In the genomic region with DNA sequence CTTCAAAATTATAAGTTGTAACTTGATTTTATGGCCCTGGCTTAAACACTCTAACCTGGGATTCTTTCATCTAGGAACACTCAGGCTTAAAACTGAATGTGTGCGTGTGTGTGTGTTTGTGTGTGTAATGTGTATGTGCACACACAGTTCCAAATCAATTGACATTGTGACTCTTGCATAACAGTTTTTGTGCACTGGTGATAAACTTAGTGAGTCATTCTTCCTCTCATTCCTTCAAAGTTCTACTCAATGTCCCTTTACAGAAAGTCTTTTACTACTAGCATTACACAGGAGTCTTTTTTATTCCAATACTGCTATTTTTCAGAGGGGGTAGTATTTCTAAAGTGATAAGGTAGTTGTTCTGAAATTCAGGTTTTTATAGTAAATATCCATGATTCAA, we compare ENCODE assay signal across 17 cellular contexts.
DNase-seq lines count a peak whose midpoint lies in the region; ATAC-seq, FAIRE-seq and TF ChIP-seq lines count a peak whose summit lies in the region.
"Had no signal": no experiment of that assay in that cellular context is flagged by ENCODE, and none has a peak within 500 bp of the region (broad histone marks: within the 10 kb centered on the region; RNA-seq: fewer than 3 reads in every experiment).

No MANE protein-coding gene starts in this region.

- CTCF ChIA-PET in PC-3 (lab: Charles Lee): no interaction called here
- CTCF ChIA-PET in activated naive CD4-positive, alpha-beta T cell treated with anti-CD3 and anti-CD28 coated beads for 36 hours (lab: Charles Lee): no interaction called here

- H3K4me3 ChIP-seq in PC-3 (ENCODE audit: low read length) (no peak overlapping the region), fibroblast of lung (replicated peaks in 1 of 4; ENCODE audit: control extremely low read depth in 1 of 4, insufficient read depth in 1 of 4, low read depth in 3 of 4, low read length in 4 of 4) (no peak overlapping the region), kidney (ENCODE audit: low read length in 2 of 2) (no peak overlapping the region)

- no peaks in the 10 kb centered on the region for H3K27me3 Mint-ChIP-seq in activated naive CD4-positive, alpha-beta T cell treated with anti-CD3 and anti-CD28 coated beads for 36 hours (ENCODE audit: low read depth)
- H3K27me3 Mint-ChIP-seq: activated CD4-positive, alpha-beta memory T cell treated with anti-CD3 and anti-CD28 coated beads for 36 hours; CD4-positive, CD25-positive, alpha-beta regulatory T cell; stimulated activated naive B cell treated with anti-CD40 and anti-IgM and Interleukin-4, amounts not matched to agents 10 μg/mL and 1 μg/mL and 100 μg/mL, for 72 hours; T-cell had no signal

- no peaks in the 10 kb centered on the region for H3K9me3 Mint-ChIP-seq in activated naive CD4-positive, alpha-beta T cell treated with anti-CD3 and anti-CD28 coated beads for 36 hours
- H3K9me3 Mint-ChIP-seq: activated CD4-positive, alpha-beta memory T cell treated with anti-CD3 and anti-CD28 coated beads for 36 hours; stimulated activated naive B cell treated with anti-CD40 and anti-IgM and Interleukin-4, amounts not matched to agents 10 μg/mL and 1 μg/mL and 100 μg/mL, for 72 hours had no signal

- H3K27me3 ChIP-seq in PC-3 (ENCODE audit: low read length): no peaks in the 10 kb centered on the region
- H3K27me3 ChIP-seq in fibroblast of lung (ENCODE audit: control insufficient read depth, insufficient read depth, low read length): no peaks in the 10 kb centered on the region

- FAIRE-seq in kidney (lab: Jason Lieb, UNC): no peak

- ATAC-seq in PC-3 (peak; percentile 31; the same call in 1 of the 2 replicates), HG02938 (IDR thresholded peaks at IDR 0.05; ENCODE audit: unreplicated experiment) (no peak)
- ATAC-seq: activated T-cell treated with anti-CD3 and anti-CD28 coated beads, Interleukin-2, amount 50 U/mL, for 4 hours; stimulated activated naive B cell treated with anti-CD40 and anti-IgM and Interleukin-4, amounts not matched to agents 10 μg/mL and 1 μg/mL and 100 μg/mL, for 72 hours; T-cell had no signal

- BruUV-seq in PC-3 (replicated peaks; lab: Mats Ljungman, UMichigan): no TSS peak

- POLR2A ChIA-PET in PC-3 (lab: Charles Lee; ENCODE audit: unreplicated experiment): no interaction called here

- H3K36me3 ChIP-seq in PC-3 (ENCODE audit: low read depth, low read length) (no peaks in the 10 kb centered on the region), fibroblast of lung (ENCODE audit: control insufficient read depth, insufficient read depth, low read length) (no peaks in the 10 kb centered on the region), kidney (ENCODE audit: control insufficient read depth in 1 of 2, insufficient read depth in 2 of 2, low read length in 2 of 2) (no peaks in the 10 kb centered on the region)

- H3K79me2 ChIP-seq in PC-3 (ENCODE audit: low read length) (no peaks in the 10 kb centered on the region), fibroblast of lung (ENCODE audit: control insufficient read depth, insufficient read depth, low read length) (no peaks in the 10 kb centered on the region)

- H3K36me3 Mint-ChIP-seq in activated naive CD4-positive, alpha-beta T cell treated with anti-CD3 and anti-CD28 coated beads for 36 hours (ENCODE audit: low read depth): no peaks in the 10 kb centered on the region
- H3K36me3 Mint-ChIP-seq: activated CD4-positive, alpha-beta memory T cell treated with anti-CD3 and anti-CD28 coated beads for 36 hours; CD4-positive, CD25-positive, alpha-beta regulatory T cell; stimulated activated naive B cell treated with anti-CD40 and anti-IgM and Interleukin-4, amounts not matched to agents 10 μg/mL and 1 μg/mL and 100 μg/mL, for 72 hours; T-cell had no signal

- no peak overlapping the region for H3K4me2 ChIP-seq in PC-3 (ENCODE audit: low read length)
- H3K4me2 ChIP-seq in fibroblast of lung (ENCODE audit: extremely low read depth, insufficient read depth, low read length): no peak overlapping the region

- no peaks in the 10 kb centered on the region for H3K4me1 Mint-ChIP-seq in activated naive CD4-positive, alpha-beta T cell treated with anti-CD3 and anti-CD28 coated beads for 36 hours (ENCODE audit: low read depth)
- H3K4me1 Mint-ChIP-seq: CD4-positive, CD25-positive, alpha-beta regulatory T cell; stimulated activated naive B cell treated with anti-CD40 and anti-IgM and Interleukin-4, amounts not matched to agents 10 μg/mL and 1 μg/mL and 100 μg/mL, for 72 hours; T-cell had no signal

- TF ChIP-seq CTCF in PC-3 (conservative IDR thresholded peaks at IDR 0.05; ENCODE audit: low read depth, low read length) (no peak), fibroblast of lung (conservative IDR thresholded peaks at IDR 0.05 in 1 of 2, IDR thresholded peaks at IDR 0.05 in 1 of 2; ENCODE audit: low read depth in 1 of 2, low read length in 2 of 2) (no peak), kidney (IDR thresholded peaks at IDR 0.05; ENCODE audit: borderline replicate concordance, extremely low read depth, insufficient read depth) (no peak)

- no peak overlapping the region for H3K27ac Mint-ChIP-seq in activated naive CD4-positive, alpha-beta T cell treated with anti-CD3 and anti-CD28 coated beads for 36 hours
- H3K27ac Mint-ChIP-seq: activated CD4-positive, alpha-beta memory T cell treated with anti-CD3 and anti-CD28 coated beads for 36 hours; CD4-positive, CD25-positive, alpha-beta regulatory T cell; stimulated activated naive B cell treated with anti-CD40 and anti-IgM and Interleukin-4, amounts not matched to agents 10 μg/mL and 1 μg/mL and 100 μg/mL, for 72 hours; T-cell had no signal

- no peaks in the 10 kb centered on the region for H3F3A ChIP-seq in PC-3 (ENCODE audit: low read length, unreplicated experiment)

- H3K4me1 ChIP-seq in PC-3 (ENCODE audit: insufficient read depth, low read length) (peaks cover 11% of the 10 kb centered on the region; the same call in 1 of the 2 replicates), fibroblast of lung (ENCODE audit: control insufficient read depth, extremely low read depth, insufficient read depth, low read length) (peaks cover 2% of the 10 kb centered on the region), kidney (ENCODE audit: control insufficient read depth in 1 of 2, insufficient read depth in 1 of 2, low read depth in 1 of 2, low read length in 2 of 2) (no peaks in the 10 kb centered on the region)

- peak; percentile 29 for DNase-seq in SIG-M5 treated with dmso at 0.1 percent for 504 hours (lab: John Stamatoyannopoulos, UW; ENCODE audit: unreplicated experiment)
- no peak for DNase-seq in SIG-M5 (lab: John Stamatoyannopoulos, UW)
- DNase-seq in PC-3: peak; percentile 28
- DNase-seq in fibroblast of lung (ENCODE audit: low read depth in 2 of 2): peak; percentile 35 to 64
- no peak for DNase-seq in substantia nigra (lab: John Stamatoyannopoulos, UW)
- DNase-seq in activated naive CD4-positive, alpha-beta T cell treated with anti-CD3 and anti-CD28 coated beads for 36 hours: no peak
- DNase-seq in kidney: no peak
- DNase-seq: 8988T; activated CD4-positive, alpha-beta memory T cell treated with anti-CD3 and anti-CD28 coated beads for 36 hours; activated T-cell treated with anti-CD3 and anti-CD28 coated beads, Interleukin-2, amount 50 U/mL, for 4 hours; CD4-positive, CD25-positive, alpha-beta regulatory T cell; NCI-H2029; stimulated activated naive B cell treated with anti-CD40 and anti-IgM and Interleukin-4, amounts not matched to agents 10 μg/mL and 1 μg/mL and 100 μg/mL, for 72 hours; T-cell had no signal

- H4K20me1 ChIP-seq in PC-3 (ENCODE audit: low read length) (no peaks in the 10 kb centered on the region), fibroblast of lung (ENCODE audit: control insufficient read depth, extremely low read depth, insufficient read depth, low read length) (no peaks in the 10 kb centered on the region)

- no peak overlapping the region for H2AFZ ChIP-seq in PC-3 (ENCODE audit: low read length)
- H2AFZ ChIP-seq in fibroblast of lung (ENCODE audit: low read length): no peak overlapping the region

- H3K9me2 ChIP-seq in PC-3 (replicated peaks; ENCODE audit: low read length): no peaks in the 10 kb centered on the region

- no peak overlapping the region for H3K4me3 Mint-ChIP-seq in activated naive CD4-positive, alpha-beta T cell treated with anti-CD3 and anti-CD28 coated beads for 36 hours
- H3K4me3 Mint-ChIP-seq: activated CD4-positive, alpha-beta memory T cell treated with anti-CD3 and anti-CD28 coated beads for 36 hours; activated T-cell treated with anti-CD3 and anti-CD28 coated beads, Interleukin-2, amount 50 U/mL, for 4 hours; CD4-positive, CD25-positive, alpha-beta regulatory T cell; stimulated activated naive B cell treated with anti-CD40 and anti-IgM and Interleukin-4, amounts not matched to agents 10 μg/mL and 1 μg/mL and 100 μg/mL, for 72 hours; T-cell had no signal

- H3K27ac ChIP-seq in PC-3 (ENCODE audit: low read length): no peak overlapping the region
- H3K27ac ChIP-seq in fibroblast of lung (ENCODE audit: insufficient read depth, low read length): no peak overlapping the region
- H3K27ac ChIP-seq in substantia nigra (ENCODE audit: low read depth, low read length, poor library complexity, severe bottlenecking): no peak overlapping the region
- H3K27ac ChIP-seq in kidney (ENCODE audit: low read depth in 2 of 2, low read length in 2 of 2): no peak overlapping the region
- H3K27ac ChIP-seq: RWPE1, VCaP had no signal

- intact Hi-C loops in PC-3 (cut with micrococcal nuclease) (no loop called here), kidney (cut with DNase I) (no loop called here)
- intact Hi-C loops in activated naive CD4-positive, alpha-beta T cell treated with anti-CD3 and anti-CD28 coated beads for 36 hours (cut with micrococcal nuclease): no loop called here

- no peak overlapping the region for H3K9ac ChIP-seq in PC-3 (ENCODE audit: low read length)
- H3K9ac ChIP-seq in fibroblast of lung (ENCODE audit: insufficient read depth, low read length): no peak overlapping the region
- H3K9ac ChIP-seq in kidney (ENCODE audit: low read length in 2 of 2): no peak overlapping the region

- H3K9me3 ChIP-seq in PC-3 (ENCODE audit: low read length) (no peaks in the 10 kb centered on the region), fibroblast of lung (ENCODE audit: control insufficient read depth, insufficient read depth, low read depth, low read length) (no peaks in the 10 kb centered on the region), kidney (ENCODE audit: control insufficient read depth in 1 of 2, low read length in 2 of 2) (no peaks in the 10 kb centered on the region)

Comparison
In these comparisons a context has a peak if more than half of its experiments do, and no peak if none do; other contexts are left out.
1. DNase-seq: peak in SIG-M5 treated with dmso at 0.1 percent for 504 hours (single experiment), PC-3 (single experiment) and fibroblast of lung (2 of 2); none in SIG-M5 (single experiment), substantia nigra (0 of 49), activated naive CD4-positive, alpha-beta T cell treated with anti-CD3 and anti-CD28 coated beads for 36 hours (single experiment) and kidney (single experiment).